ENCODE assay signal across 19 cellular contexts in genomic region chr3:78670087-78670486, GRCh38.
A peak's percentile ranks its signal among the peaks of the same experiment; 100 is the strongest.
DNase-seq lines count a peak whose midpoint lies in the region; ATAC-seq and TF ChIP-seq lines count a peak whose summit lies in the region.
"Had no signal": no experiment of that assay in that cellular context is flagged by ENCODE, and none has a peak within 500 bp of the region (broad histone marks: within the 10 kb centered on the region; RNA-seq: fewer than 3 reads in every experiment).

No MANE protein-coding gene starts in this region.

- H3K27me3 ChIP-seq in adipocyte (replicated peaks; ENCODE audit: control insufficient read depth, insufficient read depth, low read length), result no peaks in the 10 kb centered on the region

- H3K36me3 Mint-ChIP-seq in T-helper 17 cell (ENCODE audit: low read depth), result no peaks in the 10 kb centered on the region
- H3K36me3 Mint-ChIP-seq: CD4-positive, CD25-positive, alpha-beta regulatory T cell had no signal

- DNase-seq in AG08395 (ENCODE audit: low spot score), result peak; percentile 2
- DNase-seq in NCI-H69 (lab: John Stamatoyannopoulos, UW), result peak; percentile 83
- DNase-seq in adipocyte (ENCODE audit: low read depth), result peak; percentile 38
- DNase-seq in medulla oblongata (ENCODE audit: extremely low spot score), result peak; percentile 30
- no peak for DNase-seq in T-helper 17 cell
- DNase-seq in NCI-H526 (lab: John Stamatoyannopoulos, UW), result no peak
- no peak for DNase-seq in foreskin fibroblast
- DNase-seq: CD4-positive, CD25-positive, alpha-beta regulatory T cell; DND-41; GDM1; H7; KG1; NCI-H187 treated with DMSO at 0.1 percent for 48 hours; NCI-H2171 treated with DMSO at 0.1 percent for 48 hours; NCI-H524; PC-9 had no signal

- no peaks in the 10 kb centered on the region for H3K4me1 Mint-ChIP-seq in T-helper 17 cell
- H3K4me1 Mint-ChIP-seq: CD4-positive, CD25-positive, alpha-beta regulatory T cell had no signal

- H3K9me3 ChIP-seq in adipocyte (ENCODE audit: control insufficient read depth, low read length) (no peaks in the 10 kb centered on the region), T-helper 17 cell (ENCODE audit: control insufficient read depth, low read length, poor library complexity, severe bottlenecking) (no peaks in the 10 kb centered on the region)

- H3K27me3 Mint-ChIP-seq in T-helper 17 cell, result no peaks in the 10 kb centered on the region
- H3K27me3 Mint-ChIP-seq: CD4-positive, CD25-positive, alpha-beta regulatory T cell had no signal

- H3K4me3 ChIP-seq in adipocyte (ENCODE audit: low read length), result no peak overlapping the region
- H3K4me3 ChIP-seq in foreskin fibroblast (ENCODE audit: low read depth in 1 of 2, low read length in 2 of 2), result no peak overlapping the region
- H3K4me3 ChIP-seq: PC-9 had no signal

- ATAC-seq in T-helper 17 cell (no peak), HG03175 (IDR thresholded peaks at IDR 0.05; ENCODE audit: unreplicated experiment) (no peak)
- ATAC-seq: Right ventricle myocardium inferior, SK-N-SH treated with all-trans-retinoic acid at 6 μM for 48 hours had no signal

- no peak for TF ChIP-seq CTCF in foreskin fibroblast (IDR thresholded peaks at IDR 0.05; ENCODE audit: low read depth, low read length)

- no peak overlapping the region for H3K4me3 Mint-ChIP-seq in T-helper 17 cell
- H3K4me3 Mint-ChIP-seq: CD4-positive, CD25-positive, alpha-beta regulatory T cell had no signal

- H3K9ac ChIP-seq in adipocyte (ENCODE audit: low read length), result no peak overlapping the region

- H3K4me1 ChIP-seq in adipocyte (ENCODE audit: control insufficient read depth, insufficient read depth, low read length), result peaks cover 2% of the 10 kb centered on the region

- H3K27ac Mint-ChIP-seq in T-helper 17 cell, result no peak overlapping the region
- H3K27ac Mint-ChIP-seq: CD4-positive, CD25-positive, alpha-beta regulatory T cell had no signal

- H3K36me3 ChIP-seq in adipocyte (ENCODE audit: control insufficient read depth, insufficient read depth, low read length, severe bottlenecking), result peaks cover 5% of the 10 kb centered on the region

Comparison
In these comparisons a context has a peak if more than half of its experiments do, and no peak if none do; other contexts are left out.
1. DNase-seq: peak in AG08395 (single experiment), NCI-H69 (single experiment), adipocyte (single experiment) and medulla oblongata (single experiment); none in T-helper 17 cell (0 of 3), NCI-H526 (0 of 2) and foreskin fibroblast (0 of 2).